In the genomic region with DNA sequence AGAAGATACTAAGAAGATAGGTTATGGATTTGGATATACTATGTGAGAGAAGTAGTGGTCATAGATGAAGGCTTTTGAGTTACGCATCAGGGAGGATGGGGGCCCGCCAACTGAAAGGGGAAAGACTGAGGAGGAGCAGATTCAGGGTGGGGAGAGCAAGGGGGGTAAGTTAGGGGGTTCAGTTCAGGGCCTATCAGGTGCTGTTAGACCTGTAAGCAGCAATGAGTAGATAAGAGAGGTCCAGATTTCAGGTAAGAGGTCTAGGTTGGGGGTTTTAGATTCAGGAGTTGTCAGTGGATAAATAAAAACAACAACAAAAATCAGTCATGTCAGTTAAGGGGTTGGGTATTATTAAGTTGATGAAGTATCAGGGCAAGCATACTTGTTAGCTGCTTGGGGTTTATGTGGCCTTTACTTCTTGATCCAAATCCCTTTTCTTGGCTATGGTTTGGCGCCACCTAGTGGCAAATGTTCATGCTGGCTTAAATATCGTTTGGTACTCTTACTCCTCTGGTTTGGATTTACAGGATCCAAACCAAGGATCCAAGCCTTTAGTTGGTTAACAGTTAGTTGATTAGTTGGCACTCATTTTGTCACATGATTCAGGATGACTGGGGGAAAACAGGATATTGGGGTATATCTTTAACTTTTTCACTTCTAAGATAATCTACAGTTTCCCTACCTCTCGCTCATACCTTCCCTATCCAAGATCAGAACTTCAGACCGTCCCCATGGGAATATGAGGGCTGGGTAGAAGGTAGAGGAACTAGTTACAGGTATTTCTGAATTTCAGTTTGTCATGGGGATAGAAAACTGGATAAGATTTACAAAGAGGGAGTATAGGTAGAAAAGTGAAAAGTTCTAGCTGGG, we compare ENCODE assay signal across 8 cellular contexts.
DNase-seq lines count a peak whose midpoint lies in the region; ATAC-seq and TF ChIP-seq lines count a peak whose summit lies in the region.

No MANE protein-coding gene starts in this region.

- H3K27ac ChIP-seq in CD4-positive, CD25-positive, alpha-beta regulatory T cell (ENCODE audit: insufficient read depth, low read length, poor library complexity, severe bottlenecking): peak overlapping the region; percentile 58
- H3K27ac ChIP-seq in coronary artery: no peak overlapping the region
- H3K27ac ChIP-seq in liver (ENCODE audit: low read depth in 1 of 2, low read length in 2 of 2): no peak overlapping the region

- H3K27me3 Mint-ChIP-seq in CD4-positive, CD25-positive, alpha-beta regulatory T cell: no peaks in the 10 kb centered on the region
- H3K27me3 Mint-ChIP-seq in HFFc6 (ENCODE audit: insufficient read depth): no peaks in the 10 kb centered on the region
- H3K27me3 Mint-ChIP-seq in activated CD4-positive, alpha-beta T cell treated with anti-CD3 and anti-CD28 coated beads, Interleukin-2, amount 10 ng/mL, durations not matched to agents 7 days and 5 days: no peaks in the 10 kb centered on the region

- peak; percentile 97 for TF ChIP-seq RAD21 in liver (IDR thresholded peaks at IDR 0.05)

- peaks cover 35% of the 10 kb centered on the region for H3K4me1 ChIP-seq in CD4-positive, CD25-positive, alpha-beta regulatory T cell (ENCODE audit: control insufficient read depth, insufficient read depth, low read length, poor library complexity, severe bottlenecking)
- peaks cover 0 to 3% (median 0%) of the 10 kb centered on the region in 4 donors for H3K4me1 ChIP-seq in liver (ENCODE audit: control insufficient read depth in 4 of 4, insufficient read depth in 4 of 4, low read length in 3 of 4)

- WGBS in liver: 64% methylated on average over 6 of the region's 6 CpGs

- CTCF ChIA-PET in activated CD4-positive, alpha-beta T cell treated with anti-CD3 and anti-CD28 coated beads, Interleukin-2, amount 10 ng/mL, durations not matched to agents 7 days and 5 days (lab: Charles Lee): interaction anchor here (0.6 to 1.5 kb wide), 11 partner anchors 9 to 163 kb away, joined by 3 to 12 read pairs (median 3); a partner anchor contains a TSS

- H3K27ac Mint-ChIP-seq in CD4-positive, CD25-positive, alpha-beta regulatory T cell: peak overlapping the region; percentile 31 to 68 (median 55)
- 0 out of 2 replicates have a peak overlapping the region, but pooled peaks have one; percentile 9 for H3K27ac Mint-ChIP-seq in HFFc6
- H3K27ac Mint-ChIP-seq in activated CD4-positive, alpha-beta T cell treated with anti-CD3 and anti-CD28 coated beads, Interleukin-2, amount 10 ng/mL, durations not matched to agents 7 days and 5 days: no peak overlapping the region

- peaks cover 37% of the 10 kb centered on the region for H3K36me3 ChIP-seq in CD4-positive, CD25-positive, alpha-beta regulatory T cell (ENCODE audit: control insufficient read depth, insufficient read depth, low read length)
- H3K36me3 ChIP-seq in liver (ENCODE audit: control insufficient read depth in 4 of 4, insufficient read depth in 3 of 4, low read depth in 1 of 4, low read length in 3 of 4): peaks cover 1 to 11% (median 7%) of the 10 kb centered on the region in 4 donors

- peak; percentile 99 for TF ChIP-seq CTCF in HFFc6 (IDR thresholded peaks at IDR 0.05)
- TF ChIP-seq CTCF in coronary artery (IDR thresholded peaks at IDR 0.05): peak; percentile 89
- TF ChIP-seq CTCF in liver (IDR thresholded peaks at IDR 0.05; ENCODE audit: low read depth, low read length, missing input control): peak; percentile 93

- H3K4me3 Mint-ChIP-seq in CD4-positive, CD25-positive, alpha-beta regulatory T cell: peak overlapping the region; percentile 4 to 39 (median 26)
- no peak overlapping the region for H3K4me3 Mint-ChIP-seq in HFFc6
- H3K4me3 Mint-ChIP-seq in activated CD4-positive, alpha-beta T cell treated with anti-CD3 and anti-CD28 coated beads, Interleukin-2, amount 10 ng/mL, durations not matched to agents 7 days and 5 days: no peak overlapping the region

- H3K4me3 ChIP-seq in CD4-positive, CD25-positive, alpha-beta regulatory T cell (ENCODE audit: low read depth, low read length): peak overlapping the region; percentile 17
- H3K4me3 ChIP-seq in coronary artery: no peak overlapping the region
- no peak overlapping the region for H3K4me3 ChIP-seq in liver (ENCODE audit: low read depth in 1 of 3, low read length in 3 of 3)

- DNase-seq in CD4-positive, CD25-positive, alpha-beta regulatory T cell: peak; percentile 74 to 90 (median 78)
- DNase-seq in HFFc6 (peak; percentile 73), NCI-H748 (lab: John Stamatoyannopoulos, UW; ENCODE audit: unreplicated experiment) (peak; percentile 80), coronary artery (ENCODE audit: low spot score) (peak; percentile 81)
- DNase-seq in activated CD4-positive, alpha-beta T cell treated with anti-CD3 and anti-CD28 coated beads, Interleukin-2, amount 10 ng/mL, durations not matched to agents 7 days and 5 days: peak; percentile 89
- peak; percentile 71 to 82 (median 75) for DNase-seq in stimulated activated CD4-positive, alpha-beta T cell treated with anti-CD3 and anti-CD28 coated beads, TNF-alpha, amount 100 ng/mL, for 24 hours (ENCODE audit: low read depth in 3 of 3)

- H3K9me3 ChIP-seq in CD4-positive, CD25-positive, alpha-beta regulatory T cell (ENCODE audit: control insufficient read depth in 2 of 2, low read length in 2 of 2): no peaks in the 10 kb centered on the region
- no peaks in the 10 kb centered on the region for H3K9me3 ChIP-seq in liver (ENCODE audit: control insufficient read depth in 4 of 4, low read length in 3 of 4)

- H3K9ac ChIP-seq in liver (ENCODE audit: low read depth in 1 of 2, low read length in 2 of 2): no peak overlapping the region

- peaks cover 25 to 79% (median 58%) of the 10 kb centered on the region in 4 donors for H3K4me1 Mint-ChIP-seq in CD4-positive, CD25-positive, alpha-beta regulatory T cell
- peaks cover 15% of the 10 kb centered on the region for H3K4me1 Mint-ChIP-seq in HFFc6 (ENCODE audit: low read depth)
- H3K4me1 Mint-ChIP-seq in activated CD4-positive, alpha-beta T cell treated with anti-CD3 and anti-CD28 coated beads, Interleukin-2, amount 10 ng/mL, durations not matched to agents 7 days and 5 days: peaks cover 19% of the 10 kb centered on the region

- peak; percentile 67 to 74 for ATAC-seq in CD4-positive, CD25-positive, alpha-beta regulatory T cell (ENCODE audit: low read depth in 2 of 2)
- no peak for ATAC-seq in GM19351 (IDR thresholded peaks at IDR 0.05; ENCODE audit: unreplicated experiment)

- H3K9me3 Mint-ChIP-seq in CD4-positive, CD25-positive, alpha-beta regulatory T cell: no peaks in the 10 kb centered on the region
- H3K9me3 Mint-ChIP-seq in HFFc6: no peaks in the 10 kb centered on the region
- no peaks in the 10 kb centered on the region for H3K9me3 Mint-ChIP-seq in activated CD4-positive, alpha-beta T cell treated with anti-CD3 and anti-CD28 coated beads, Interleukin-2, amount 10 ng/mL, durations not matched to agents 7 days and 5 days

- POLR2A ChIA-PET in activated CD4-positive, alpha-beta T cell treated with anti-CD3 and anti-CD28 coated beads, Interleukin-2, amount 10 ng/mL, durations not matched to agents 7 days and 5 days (lab: Charles Lee): no interaction called here

- H3K27me3 ChIP-seq in CD4-positive, CD25-positive, alpha-beta regulatory T cell (ENCODE audit: control insufficient read depth, insufficient read depth, low read length): no peaks in the 10 kb centered on the region
- no peaks in the 10 kb centered on the region for H3K27me3 ChIP-seq in liver (ENCODE audit: control insufficient read depth in 4 of 4, insufficient read depth in 4 of 4, low read length in 3 of 4)

- peaks cover 34% of the 10 kb centered on the region for H3K36me3 Mint-ChIP-seq in CD4-positive, CD25-positive, alpha-beta regulatory T cell
- peaks cover 9% of the 10 kb centered on the region for H3K36me3 Mint-ChIP-seq in HFFc6 (ENCODE audit: low read depth)
- H3K36me3 Mint-ChIP-seq in activated CD4-positive, alpha-beta T cell treated with anti-CD3 and anti-CD28 coated beads, Interleukin-2, amount 10 ng/mL, durations not matched to agents 7 days and 5 days (ENCODE audit: low read depth): peaks cover 20% of the 10 kb centered on the region

TF ChIP-seq in liver, 16 proteins besides CTCF, POLR2A, EP300 and RAD21:
- TF ChIP-seq FOXA2 (IDR thresholded peaks at IDR 0.05): no peak
- TF ChIP-seq, protein P1, sequence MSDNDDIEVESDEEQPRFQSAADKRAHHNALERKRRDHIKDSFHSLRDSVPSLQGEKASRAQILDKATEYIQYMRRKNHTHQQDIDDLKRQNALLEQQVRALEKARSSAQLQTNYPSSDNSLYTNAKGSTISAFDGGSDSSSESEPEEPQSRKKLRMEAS (IDR thresholded peaks at IDR 0.05): no peak
- peak in 1 of 2 donors; percentile 5 for TF ChIP-seq HNF4A (conservative IDR thresholded peaks at IDR 0.05)

Comparison
In these comparisons a context has a peak if more than half of its experiments do, and no peak if none do; other contexts are left out.
1. H3K4me3 Mint-ChIP-seq: peak in CD4-positive, CD25-positive, alpha-beta regulatory T cell (4 of 4); none in HFFc6 (single experiment) and activated CD4-positive, alpha-beta T cell treated with anti-CD3 and anti-CD28 coated beads, Interleukin-2, amount 10 ng/mL, durations not matched to agents 7 days and 5 days (single experiment).
2. Peak in every context shown above with its lines, with median percentiles within 50 percentile points of each other: DNase-seq and CTCF ChIP-seq.